1 cellular context compared by ENCODE assay signal in genomic region chr19:37217855-37218591, GRCh38.
TF ChIP-seq lines count a peak whose summit lies in the region.

Gene ZNF383, plus strand, starts transcription at chr19:37218214. Its CDS starts 12,240 bp downstream, at chr19:37230454.

TF ChIP-seq in K562, 482 proteins besides CTCF, POLR2A, EP300 and RAD21 (continued from another document):
- TF ChIP-seq GABPB2 (CRISPR knock-in tag; conservative IDR thresholded peaks at IDR 0.05) (no peak), PKNOX1 (IDR thresholded peaks at IDR 0.05) (no peak), NELFE (IDR thresholded peaks at IDR 0.05; ENCODE audit: insufficient read depth, insufficient read length) (no peak), TAL1 (IDR thresholded peaks at IDR 0.05) (no peak), MEF2A (IDR thresholded peaks at IDR 0.05; ENCODE audit: control insufficient read depth, low read depth, low read length) (no peak), EZH2 (IDR thresholded peaks at IDR 0.05; ENCODE audit: borderline replicate concordance, low read depth, low read length) (no peak), ELF1 (tag; IDR thresholded peaks at IDR 0.05) (peak; percentile 92), SMAD4 (CRISPR knock-in tag; conservative IDR thresholded peaks at IDR 0.05) (no peak), ZNF239 (CRISPR knock-in tag; IDR thresholded peaks at IDR 0.05) (no peak), RBM14 (IDR thresholded peaks at IDR 0.05; ENCODE audit: borderline replicate concordance, insufficient read depth, low read depth, low read length) (no peak), ZNF316 (IDR thresholded peaks at IDR 0.05) (0 out of 2 replicates have a peak, but pooled peaks have one; percentile 23), ZEB2 (IDR thresholded peaks at IDR 0.05) (no peak), BRD4 (IDR thresholded peaks at IDR 0.05) (no peak), ZNF311 (CRISPR knock-in tag; IDR thresholded peaks at IDR 0.05) (no peak), ZBTB17 (CRISPR knock-in tag; IDR thresholded peaks at IDR 0.05) (no peak), ETV1 (tag; conservative IDR thresholded peaks at IDR 0.05; ENCODE audit: low read depth) (no peak; the same call in none of the 2 replicates), NFIC (IDR thresholded peaks at IDR 0.05) (peak; percentile 84), FUS (optimal IDR thresholded peaks at IDR 0.05; ENCODE audit: low read depth, low read length) (no peak), LEF1 (IDR thresholded peaks at IDR 0.05) (no peak), E2F5 (CRISPR knock-in tag; IDR thresholded peaks at IDR 0.05) (no peak), CREBBP (IDR thresholded peaks at IDR 0.05; ENCODE audit: low read depth, low read length) (no peak), GABPB1 (CRISPR knock-in tag; IDR thresholded peaks at IDR 0.05) (peak; percentile 72; the same call in 1 of the 2 replicates), PTTG1 (tag; IDR thresholded peaks at IDR 0.05; ENCODE audit: low read depth) (no peak), HBP1 (CRISPR knock-in tag; IDR thresholded peaks at IDR 0.05) (no peak), CHD1 (IDR thresholded peaks at IDR 0.05; ENCODE audit: low read length) (no peak), ELF2 (CRISPR knock-in tag; IDR thresholded peaks at IDR 0.05) (no peak), PML (IDR thresholded peaks at IDR 0.05; ENCODE audit: low read length) (0 out of 2 replicates have a peak, but pooled peaks have one; percentile 24), MLX (CRISPR knock-in tag; conservative IDR thresholded peaks at IDR 0.05) (no peak), IRF1 (CRISPR knock-in tag; IDR thresholded peaks at IDR 0.05; ENCODE audit: borderline replicate concordance) (no peak), ESRRA (IDR thresholded peaks at IDR 0.05; ENCODE audit: borderline replicate concordance, low read depth) (no peak; the same call in 1 of the 2 replicates), ZC3H8 (IDR thresholded peaks at IDR 0.05) (no peak), MLLT1 (IDR thresholded peaks at IDR 0.05) (peak; percentile 42 to 50; a peak in 1 of 4 replicates), NFE2L1 (tag; IDR thresholded peaks at IDR 0.05; ENCODE audit: borderline replicate concordance, low read depth) (no peak), ZNF551 (CRISPR knock-in tag; IDR thresholded peaks at IDR 0.05) (no peak), POLR2B (IDR thresholded peaks at IDR 0.05; ENCODE audit: low read depth, partially characterized antibody) (peak; percentile 80), SFPQ (IDR thresholded peaks at IDR 0.05; ENCODE audit: low read depth, low read length) (no peak), ZNF766 (CRISPR knock-in tag; conservative IDR thresholded peaks at IDR 0.05) (peak; percentile 77; the same call in 1 of the 2 replicates), MTA2 (IDR thresholded peaks at IDR 0.05; ENCODE audit: low read depth) (no peak), RNF2 (IDR thresholded peaks at IDR 0.05) (no peak), TCF3 (CRISPR knock-in tag; IDR thresholded peaks at IDR 0.05) (peak; percentile 24; the same call in 1 of the 2 replicates), ETS1 (conservative IDR thresholded peaks at IDR 0.05; ENCODE audit: control insufficient read depth, low read depth, low read length) (peak; percentile 10; the same call in 1 of the 2 replicates), CAMTA2 (CRISPR knock-in tag; conservative IDR thresholded peaks at IDR 0.05) (no peak), JUN (IDR thresholded peaks at IDR 0.05; ENCODE audit: borderline replicate concordance, low read depth, low read length) (peak; percentile 32; the same call in 1 of the 2 replicates), JUN (CRISPR knock-in tag; IDR thresholded peaks at IDR 0.05; ENCODE audit: borderline replicate concordance) (no peak), MYC (IDR thresholded peaks at IDR 0.05; ENCODE audit: low read depth, low read length) (peak; percentile 57; the same call in 1 of the 2 replicates), MYC (CRISPR knock-in tag; IDR thresholded peaks at IDR 0.05; ENCODE audit: borderline replicate concordance, low read depth) (no peak; the same call in 1 of the 2 replicates), KDM2B (CRISPR knock-in tag; IDR thresholded peaks at IDR 0.05) (no peak), HMG20B (CRISPR knock-in tag; IDR thresholded peaks at IDR 0.05) (no peak), DMBX1 (CRISPR knock-in tag; IDR thresholded peaks at IDR 0.05; ENCODE audit: borderline replicate concordance) (no peak), CREM (IDR thresholded peaks at IDR 0.05; ENCODE audit: low read depth) (peak; percentile 36), SP1 (CRISPR knock-in tag; IDR thresholded peaks at IDR 0.05) (peak; percentile 54; the same call in 1 of the 2 replicates), TARDBP (IDR thresholded peaks at IDR 0.05) (no peak), ETS2 (tag; IDR thresholded peaks at IDR 0.05; ENCODE audit: borderline replicate concordance, poor library complexity, severe bottlenecking) (no peak), TAF7 (tag; IDR thresholded peaks at IDR 0.05) (peak; percentile 78), YY1 (IDR thresholded peaks at IDR 0.05; ENCODE audit: borderline replicate concordance in 1 of 3, control insufficient read depth in 1 of 3, extremely low read depth in 1 of 3, insufficient read depth in 3 of 3, insufficient read length in 1 of 3, insufficient replicate concordance in 2 of 3, low read depth in 1 of 3, low read length in 2 of 3) (peak; percentile 70 to 92 (median 86)), ETV6 (IDR thresholded peaks at IDR 0.05; ENCODE audit: borderline replicate concordance in 1 of 2, low read depth in 2 of 2, low read length in 1 of 2) (no peak), ETV6 (CRISPR knock-in tag; IDR thresholded peaks at IDR 0.05; ENCODE audit: borderline replicate concordance) (no peak), E2F3 (CRISPR knock-in tag; IDR thresholded peaks at IDR 0.05) (no peak), ESRRB (CRISPR knock-in tag; IDR thresholded peaks at IDR 0.05; ENCODE audit: borderline replicate concordance) (no peak), SNAPC5 (CRISPR knock-in tag; IDR thresholded peaks at IDR 0.05) (no peak), ZBTB26 (CRISPR knock-in tag; IDR thresholded peaks at IDR 0.05) (no peak), ZKSCAN1 (IDR thresholded peaks at IDR 0.05; ENCODE audit: low read depth, low read length) (no peak), PHF21A (IDR thresholded peaks at IDR 0.05; ENCODE audit: borderline replicate concordance, low read depth) (peak; percentile 25; the same call in 1 of the 2 replicates), NCOA6 (IDR thresholded peaks at IDR 0.05) (no peak), ASH1L (IDR thresholded peaks at IDR 0.05; ENCODE audit: borderline replicate concordance, low read depth, partially characterized antibody) (peak; percentile 45), TAF15 (IDR thresholded peaks at IDR 0.05; ENCODE audit: low read depth, low read length) (no peak), POLR3G (IDR thresholded peaks at IDR 0.05; ENCODE audit: extremely low read depth, insufficient read length, insufficient replicate concordance) (no peak), TGIF2 (CRISPR knock-in tag; IDR thresholded peaks at IDR 0.05) (no peak)
